In genomic region chr7:45972629-45973312, GRCh38 we compare ENCODE assay signal across 1 cellular context.
TF ChIP-seq lines count a peak whose summit lies in the region.

No MANE protein-coding gene starts in this region.

TF ChIP-seq in H1, 55 proteins besides CTCF, POLR2A, EP300 and RAD21:
- no peak for TF ChIP-seq KDM5A (IDR thresholded peaks at IDR 0.05; ENCODE audit: low read length)
- TF ChIP-seq KDM4A (IDR thresholded peaks at IDR 0.05; ENCODE audit: low read depth, low read length, severe bottlenecking): no peak
- no peak for TF ChIP-seq BCL11A (IDR thresholded peaks at IDR 0.05; ENCODE audit: low read depth in 2 of 2, low read length in 2 of 2)
- TF ChIP-seq ASH2L (IDR thresholded peaks at IDR 0.05; ENCODE audit: low read length): no peak
- no peak for TF ChIP-seq TAF1 (IDR thresholded peaks at IDR 0.05; ENCODE audit: low read depth, low read length)
- no peak for TF ChIP-seq CBX8 (IDR thresholded peaks at IDR 0.05; ENCODE audit: borderline replicate concordance, low read depth, low read length)
- no peak for TF ChIP-seq YY1 (IDR thresholded peaks at IDR 0.05; ENCODE audit: low read depth, low read length)
- TF ChIP-seq MAX (IDR thresholded peaks at IDR 0.05): no peak
- TF ChIP-seq HDAC2 (IDR thresholded peaks at IDR 0.05; ENCODE audit: borderline replicate concordance in 1 of 2, low read depth in 2 of 2, low read length in 2 of 2): no peak
- no peak for TF ChIP-seq SP2 (IDR thresholded peaks at IDR 0.05; ENCODE audit: low read length)
- TF ChIP-seq, protein P1, sequence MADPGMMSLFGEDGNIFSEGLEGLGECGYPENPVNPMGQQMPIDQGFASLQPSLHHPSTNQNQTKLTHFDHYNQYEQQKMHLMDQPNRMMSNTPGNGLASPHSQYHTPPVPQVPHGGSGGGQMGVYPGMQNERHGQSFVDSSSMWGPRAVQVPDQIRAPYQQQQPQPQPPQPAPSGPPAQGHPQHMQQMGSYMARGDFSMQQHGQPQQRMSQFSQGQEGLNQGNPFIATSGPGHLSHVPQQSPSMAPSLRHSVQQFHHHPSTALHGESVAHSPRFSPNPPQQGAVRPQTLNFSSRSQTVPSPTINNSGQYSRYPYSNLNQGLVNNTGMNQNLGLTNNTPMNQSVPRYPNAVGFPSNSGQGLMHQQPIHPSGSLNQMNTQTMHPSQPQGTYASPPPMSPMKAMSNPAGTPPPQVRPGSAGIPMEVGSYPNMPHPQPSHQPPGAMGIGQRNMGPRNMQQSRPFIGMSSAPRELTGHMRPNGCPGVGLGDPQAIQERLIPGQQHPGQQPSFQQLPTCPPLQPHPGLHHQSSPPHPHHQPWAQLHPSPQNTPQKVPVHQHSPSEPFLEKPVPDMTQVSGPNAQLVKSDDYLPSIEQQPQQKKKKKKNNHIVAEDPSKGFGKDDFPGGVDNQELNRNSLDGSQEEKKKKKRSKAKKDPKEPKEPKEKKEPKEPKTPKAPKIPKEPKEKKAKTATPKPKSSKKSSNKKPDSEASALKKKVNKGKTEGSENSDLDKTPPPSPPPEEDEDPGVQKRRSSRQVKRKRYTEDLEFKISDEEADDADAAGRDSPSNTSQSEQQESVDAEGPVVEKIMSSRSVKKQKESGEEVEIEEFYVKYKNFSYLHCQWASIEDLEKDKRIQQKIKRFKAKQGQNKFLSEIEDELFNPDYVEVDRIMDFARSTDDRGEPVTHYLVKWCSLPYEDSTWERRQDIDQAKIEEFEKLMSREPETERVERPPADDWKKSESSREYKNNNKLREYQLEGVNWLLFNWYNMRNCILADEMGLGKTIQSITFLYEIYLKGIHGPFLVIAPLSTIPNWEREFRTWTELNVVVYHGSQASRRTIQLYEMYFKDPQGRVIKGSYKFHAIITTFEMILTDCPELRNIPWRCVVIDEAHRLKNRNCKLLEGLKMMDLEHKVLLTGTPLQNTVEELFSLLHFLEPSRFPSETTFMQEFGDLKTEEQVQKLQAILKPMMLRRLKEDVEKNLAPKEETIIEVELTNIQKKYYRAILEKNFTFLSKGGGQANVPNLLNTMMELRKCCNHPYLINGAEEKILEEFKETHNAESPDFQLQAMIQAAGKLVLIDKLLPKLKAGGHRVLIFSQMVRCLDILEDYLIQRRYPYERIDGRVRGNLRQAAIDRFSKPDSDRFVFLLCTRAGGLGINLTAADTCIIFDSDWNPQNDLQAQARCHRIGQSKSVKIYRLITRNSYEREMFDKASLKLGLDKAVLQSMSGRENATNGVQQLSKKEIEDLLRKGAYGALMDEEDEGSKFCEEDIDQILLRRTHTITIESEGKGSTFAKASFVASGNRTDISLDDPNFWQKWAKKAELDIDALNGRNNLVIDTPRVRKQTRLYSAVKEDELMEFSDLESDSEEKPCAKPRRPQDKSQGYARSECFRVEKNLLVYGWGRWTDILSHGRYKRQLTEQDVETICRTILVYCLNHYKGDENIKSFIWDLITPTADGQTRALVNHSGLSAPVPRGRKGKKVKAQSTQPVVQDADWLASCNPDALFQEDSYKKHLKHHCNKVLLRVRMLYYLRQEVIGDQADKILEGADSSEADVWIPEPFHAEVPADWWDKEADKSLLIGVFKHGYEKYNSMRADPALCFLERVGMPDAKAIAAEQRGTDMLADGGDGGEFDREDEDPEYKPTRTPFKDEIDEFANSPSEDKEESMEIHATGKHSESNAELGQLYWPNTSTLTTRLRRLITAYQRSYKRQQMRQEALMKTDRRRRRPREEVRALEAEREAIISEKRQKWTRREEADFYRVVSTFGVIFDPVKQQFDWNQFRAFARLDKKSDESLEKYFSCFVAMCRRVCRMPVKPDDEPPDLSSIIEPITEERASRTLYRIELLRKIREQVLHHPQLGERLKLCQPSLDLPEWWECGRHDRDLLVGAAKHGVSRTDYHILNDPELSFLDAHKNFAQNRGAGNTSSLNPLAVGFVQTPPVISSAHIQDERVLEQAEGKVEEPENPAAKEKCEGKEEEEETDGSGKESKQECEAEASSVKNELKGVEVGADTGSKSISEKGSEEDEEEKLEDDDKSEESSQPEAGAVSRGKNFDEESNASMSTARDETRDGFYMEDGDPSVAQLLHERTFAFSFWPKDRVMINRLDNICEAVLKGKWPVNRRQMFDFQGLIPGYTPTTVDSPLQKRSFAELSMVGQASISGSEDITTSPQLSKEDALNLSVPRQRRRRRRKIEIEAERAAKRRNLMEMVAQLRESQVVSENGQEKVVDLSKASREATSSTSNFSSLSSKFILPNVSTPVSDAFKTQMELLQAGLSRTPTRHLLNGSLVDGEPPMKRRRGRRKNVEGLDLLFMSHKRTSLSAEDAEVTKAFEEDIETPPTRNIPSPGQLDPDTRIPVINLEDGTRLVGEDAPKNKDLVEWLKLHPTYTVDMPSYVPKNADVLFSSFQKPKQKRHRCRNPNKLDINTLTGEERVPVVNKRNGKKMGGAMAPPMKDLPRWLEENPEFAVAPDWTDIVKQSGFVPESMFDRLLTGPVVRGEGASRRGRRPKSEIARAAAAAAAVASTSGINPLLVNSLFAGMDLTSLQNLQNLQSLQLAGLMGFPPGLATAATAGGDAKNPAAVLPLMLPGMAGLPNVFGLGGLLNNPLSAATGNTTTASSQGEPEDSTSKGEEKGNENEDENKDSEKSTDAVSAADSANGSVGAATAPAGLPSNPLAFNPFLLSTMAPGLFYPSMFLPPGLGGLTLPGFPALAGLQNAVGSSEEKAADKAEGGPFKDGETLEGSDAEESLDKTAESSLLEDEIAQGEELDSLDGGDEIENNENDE (IDR thresholded peaks at IDR 0.05; ENCODE audit: insufficient replicate concordance, low read length): no peak
- no peak for TF ChIP-seq RNF2 (IDR thresholded peaks at IDR 0.05; ENCODE audit: borderline replicate concordance, low read depth, low read length, missing control alignments, poor library complexity, severe bottlenecking)
- TF ChIP-seq PHF8 (conservative IDR thresholded peaks at IDR 0.05; ENCODE audit: low read depth, low read length): no peak
- TF ChIP-seq NRF1 (IDR thresholded peaks at IDR 0.05; ENCODE audit: low read depth, low read length): no peak
- TF ChIP-seq SIN3A (conservative IDR thresholded peaks at IDR 0.05 in 1 of 2, IDR thresholded peaks at IDR 0.05 in 1 of 2; ENCODE audit: low read depth in 1 of 2, low read length in 2 of 2): no peak
- TF ChIP-seq POU5F1 (IDR thresholded peaks at IDR 0.05; ENCODE audit: low read depth, low read length): no peak
